ENCODE assay signal across 24 cellular contexts in genomic region chr7:131570401-131570800, GRCh38.
"Had no signal": no experiment of that assay in that cellular context is flagged by ENCODE, and none has a peak within 500 bp of the region (broad histone marks: within the 10 kb centered on the region; RNA-seq: fewer than 3 reads in every experiment).

No MANE protein-coding gene starts in this region.

- H3K9me3 Mint-ChIP-seq: central memory CD8-positive, alpha-beta T cell; dendritic cell treated with granulocyte-macrophage colony-stimulating factor and Interleukin-4, amounts not matched to agents 40 ng/mL and 50 ng/mL, for 4 days; memory B cell; natural killer cell; type B pancreatic cell had no signal

- H3K4me1 ChIP-seq: colonic mucosa, esophagus squamous epithelium, lower lobe of right lung, stomach, tibial artery had no signal

- H3K9me3 ChIP-seq: colonic mucosa, esophagus squamous epithelium, lower lobe of right lung, ovary, stomach, tibial artery had no signal

- H3K36me3 ChIP-seq: colonic mucosa, esophagus squamous epithelium, lower lobe of right lung, ovary, stomach, tibial artery had no signal

- H3K4me3 Mint-ChIP-seq: central memory CD8-positive, alpha-beta T cell; dendritic cell treated with granulocyte-macrophage colony-stimulating factor and Interleukin-4, amounts not matched to agents 40 ng/mL and 50 ng/mL, for 4 days; memory B cell; natural killer cell; type B pancreatic cell had no signal

- ATAC-seq: left ventricle myocardium superior, lower lobe of right lung, natural killer cell, sciatic nerve had no signal

- H3K27me3 ChIP-seq: colonic mucosa, esophagus squamous epithelium, ovary, stomach, tibial artery had no signal

- H3K4me2 ChIP-seq: smooth muscle cell had no signal

- H3K27ac ChIP-seq: colonic mucosa, esophagus squamous epithelium, lower lobe of right lung, ovary, stomach, tibial artery had no signal

- DNase-seq: colonic mucosa; effector CD8-positive, alpha-beta T cell; erythroblast; esophagus squamous epithelium; foreskin melanocyte; left ventricle myocardium superior; lower lobe of right lung; natural killer cell; occipital lobe; ovary; retina; stimulated activated CD4-positive, alpha-beta T cell treated with anti-CD3 and anti-CD28 coated beads, Interleukin-12 subunit alpha, Interleukin-12 subunit beta, amount 100 ng/mL, for 4 hours; stimulated activated CD4-positive, alpha-beta T cell treated with anti-CD3 and anti-CD28 coated beads, Interleukin-1b, Interleukin-23, amount 100 ng/mL, for 48 hours; stimulated activated CD4-positive, alpha-beta T cell treated with anti-CD3 and anti-CD28 coated beads, Interleukin-4, amount 100 ng/mL, for 1 hour; stimulated activated CD8-positive, alpha-beta memory T cell treated with anti-CD3 and anti-CD28 coated beads, Interleukin-4, amount 100 ng/mL, for 48 hours; stimulated activated naive CD4-positive, alpha-beta T cell treated with Interleukin-2 at 50 U/mL for 16 hours; stomach; tibial artery had no signal

- H3K36me3 Mint-ChIP-seq: memory B cell, natural killer cell, type B pancreatic cell had no signal

- H3K4me3 ChIP-seq: colonic mucosa, esophagus squamous epithelium, lower lobe of right lung, ovary, smooth muscle cell, stomach, tibial artery had no signal

- H3K4me1 Mint-ChIP-seq: central memory CD8-positive, alpha-beta T cell; memory B cell; natural killer cell had no signal

- H3K27ac Mint-ChIP-seq: dendritic cell treated with granulocyte-macrophage colony-stimulating factor and Interleukin-4, amounts not matched to agents 40 ng/mL and 50 ng/mL, for 4 days; memory B cell; natural killer cell; type B pancreatic cell had no signal
